Comparison of ENCODE assay signal across 16 cellular contexts in the genomic region with DNA sequence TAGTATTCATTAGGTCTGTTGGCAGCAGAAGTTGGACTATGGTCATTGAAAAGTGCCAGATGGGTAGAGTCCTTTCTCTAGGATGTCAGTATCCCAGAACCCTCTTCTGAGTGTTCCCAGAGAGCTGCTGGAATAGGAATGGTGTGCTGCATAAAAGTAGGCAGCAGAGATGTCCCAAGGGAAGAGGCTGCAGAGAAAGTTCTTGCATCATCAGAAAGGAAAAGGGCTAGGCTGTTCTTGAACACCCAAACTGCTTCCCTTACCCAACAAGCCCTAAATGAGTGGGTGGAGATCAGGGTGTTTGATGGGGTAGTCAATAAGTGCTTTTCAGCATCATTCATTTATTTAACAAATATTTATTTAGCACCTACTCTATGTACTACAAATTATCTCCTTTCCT. TPM values are rescaled to one million over a fixed set of nuclear protein-coding genes. Genes with fewer than 3 reads are reported as not detected.
DNase-seq lines count a peak whose midpoint lies in the region; ATAC-seq, FAIRE-seq and TF ChIP-seq lines count a peak whose summit lies in the region.
"Had no signal": no experiment of that assay in that cellular context is flagged by ENCODE, and none has a peak within 500 bp of the region (broad histone marks: within the 10 kb centered on the region; RNA-seq: fewer than 3 reads in every experiment).

No MANE protein-coding gene starts in this region.

- H3K36me3 Mint-ChIP-seq in stimulated activated naive CD8-positive, alpha-beta T cell treated with anti-CD3 and anti-CD28 coated beads, Interleukin-15, Interleukin-2, amounts not matched to agents 100 ng/mL and 50 ng/mL, for 24 hours (ENCODE audit: low read depth), result peaks cover 58% of the 10 kb centered on the region
- peaks cover 54% of the 10 kb centered on the region for H3K36me3 Mint-ChIP-seq in T-cell

- no peaks in the 10 kb centered on the region for H3K27me3 Mint-ChIP-seq in stimulated activated naive CD8-positive, alpha-beta T cell treated with anti-CD3 and anti-CD28 coated beads, Interleukin-15, Interleukin-2, amounts not matched to agents 100 ng/mL and 50 ng/mL, for 24 hours
- no peaks in the 10 kb centered on the region for H3K27me3 Mint-ChIP-seq in T-cell

- peak overlapping the region; percentile 95 for H3K4me3 Mint-ChIP-seq in stimulated activated naive CD8-positive, alpha-beta T cell treated with anti-CD3 and anti-CD28 coated beads, Interleukin-15, Interleukin-2, amounts not matched to agents 100 ng/mL and 50 ng/mL, for 24 hours
- H3K4me3 Mint-ChIP-seq in T-cell, result peak overlapping the region; percentile 96 to 100 (median 97)

- intact Hi-C loops in vagina (cut with DNase I), result loop anchor here (5.0 kb wide), 2 partner anchors 107 to 207 kb away; a partner anchor contains a TSS

- no peaks in the 10 kb centered on the region for H3K27me3 ChIP-seq in vagina
- H3K27me3 ChIP-seq: ascending aorta had no signal

- POLR2A ChIA-PET in T-cell (lab: Charles Lee), result interaction anchor here (0.6 to 1.2 kb wide), 4 partner anchors 25 to 436 kb away, joined by 4 to 5 read pairs (median 4); a partner anchor contains a TSS

- no peaks in the 10 kb centered on the region for H3K9me3 ChIP-seq in vagina
- H3K9me3 ChIP-seq: ascending aorta had no signal

- TF ChIP-seq CTCF in fibroblast of mammary gland (conservative IDR thresholded peaks at IDR 0.05; ENCODE audit: control insufficient read depth, insufficient read depth, low read depth, low read length) (no peak), vagina (IDR thresholded peaks at IDR 0.05) (no peak), D721Med (IDR thresholded peaks at IDR 0.05; ENCODE audit: insufficient read depth, missing control alignments) (no peak)

- peak overlapping the region; percentile 97 for H3K27ac Mint-ChIP-seq in stimulated activated naive CD8-positive, alpha-beta T cell treated with anti-CD3 and anti-CD28 coated beads, Interleukin-15, Interleukin-2, amounts not matched to agents 100 ng/mL and 50 ng/mL, for 24 hours
- peak overlapping the region; percentile 96 to 99 for H3K27ac Mint-ChIP-seq in T-cell

- no peak for FAIRE-seq in D721Med (lab: Jason Lieb, UNC)
- FAIRE-seq: endometrium had no signal

- peaks cover 83% of the 10 kb centered on the region for H3K4me1 Mint-ChIP-seq in stimulated activated naive CD8-positive, alpha-beta T cell treated with anti-CD3 and anti-CD28 coated beads, Interleukin-15, Interleukin-2, amounts not matched to agents 100 ng/mL and 50 ng/mL, for 24 hours (ENCODE audit: low read depth)
- peaks cover 69 to 86% (median 81%) of the 10 kb centered on the region in 3 donors for H3K4me1 Mint-ChIP-seq in T-cell

- no peaks in the 10 kb centered on the region for H3K9me3 Mint-ChIP-seq in stimulated activated naive CD8-positive, alpha-beta T cell treated with anti-CD3 and anti-CD28 coated beads, Interleukin-15, Interleukin-2, amounts not matched to agents 100 ng/mL and 50 ng/mL, for 24 hours
- H3K9me3 Mint-ChIP-seq in T-cell, result no peaks in the 10 kb centered on the region

- H3K36me3 ChIP-seq in vagina, result peaks cover 0 to under 1% of the 10 kb centered on the region in 2 donors

- ATAC-seq in stimulated activated naive CD8-positive, alpha-beta T cell treated with anti-CD3 and anti-CD28 coated beads, Interleukin-15, Interleukin-2, amounts not matched to agents 100 U/mL and 50 U/mL, for 24 hours, result no peak
- ATAC-seq in T-cell (replicated peaks in 1 of 4), result no peak

- TF ChIP-seq POLR2A in vagina (IDR thresholded peaks at IDR 0.05), result no peak

- H3K4me1 ChIP-seq in vagina, result peaks cover 63% of the 10 kb centered on the region

- no peak overlapping the region for H3K4me3 ChIP-seq in fibroblast of mammary gland (ENCODE audit: control insufficient read depth, low read depth, low read length)
- H3K4me3 ChIP-seq in vagina, result no peak overlapping the region

- DNase-seq in stimulated activated naive CD8-positive, alpha-beta T cell treated with anti-CD3 and anti-CD28 coated beads, Interleukin-15, Interleukin-2, amounts not matched to agents 100 U/mL and 50 U/mL, for 24 hours, result no peak
- no peak for DNase-seq in T-cell
- peak; percentile 67 for DNase-seq in fibroblast of mammary gland (ENCODE audit: low read depth)
- DNase-seq in vagina (ENCODE audit: extremely low spot score in 2 of 2), result no peak
- DNase-seq in kidney tubule cell (ENCODE audit: low spot score), result no peak
- no peak for DNase-seq in D721Med (ENCODE audit: insufficient read length, low spot score)
- no peak for DNase-seq in NOMO-1 treated with dmso at 0.1 percent for 144 hours (lab: John Stamatoyannopoulos, UW; ENCODE audit: unreplicated experiment)
- DNase-seq: activated CD4-positive, alpha-beta T cell treated with anti-CD3 and anti-CD28 coated beads for 1 hour; Calu3; NCI-H1436; NCI-H774; stimulated activated CD4-positive, alpha-beta T cell treated with anti-CD3 and anti-CD28 coated beads, Interleukin-2, amount 100 ng/mL, for 24 hours; stimulated activated naive CD4-positive, alpha-beta T cell had no signal

- H3K27ac ChIP-seq in vagina, result peak overlapping the region; percentile 5

- CTCF ChIA-PET in T-cell (lab: Charles Lee), result interaction anchor here (0.6 to 3.3 kb wide), 7 partner anchors 8 to 196 kb away, joined by 3 to 13 read pairs (median 3); a partner anchor contains a TSS

RNA-seq across cellular contexts. Expression of a gene that starts 3.4 kb away (rescaled TPM):
- 1,000 to 10,000 TPM in 4 of 5 donors, 100 to 1,000 TPM in 1; 896 to 1,314 (median 1,231) TPM for total RNA-seq in T-cell
- total RNA-seq in vagina, result 140 TPM

RNA-seq across cellular contexts. Expression of a gene that starts 6.6 kb away (rescaled TPM):
- total RNA-seq in T-cell (10 to 100 TPM; 21.7 to 40.9 (median 30.7) TPM), vagina (25.8 TPM)

RNA-seq across cellular contexts. Expression of a gene that starts 31.5 kb away (rescaled TPM):
- total RNA-seq in T-cell (under 1 TPM in 1 of 5 donors, not detected in 4; 0.20 TPM), vagina (1.2 TPM)
- total RNA-seq: ascending aorta had no signal

RNA-seq across cellular contexts. Expression of a gene that starts 32.3 kb away (rescaled TPM):
- total RNA-seq in T-cell, result 10 to 100 TPM; 17.8 to 32.3 (median 23.3) TPM
- 26.0 TPM for total RNA-seq in vagina

RNA-seq across cellular contexts. Expression of a gene that starts 39.5 kb away (rescaled TPM):
- 10 to 100 TPM; 58.6 to 99.8 (median 85.7) TPM for total RNA-seq in T-cell
- total RNA-seq in vagina, result 80.5 TPM
